In the genomic region with DNA sequence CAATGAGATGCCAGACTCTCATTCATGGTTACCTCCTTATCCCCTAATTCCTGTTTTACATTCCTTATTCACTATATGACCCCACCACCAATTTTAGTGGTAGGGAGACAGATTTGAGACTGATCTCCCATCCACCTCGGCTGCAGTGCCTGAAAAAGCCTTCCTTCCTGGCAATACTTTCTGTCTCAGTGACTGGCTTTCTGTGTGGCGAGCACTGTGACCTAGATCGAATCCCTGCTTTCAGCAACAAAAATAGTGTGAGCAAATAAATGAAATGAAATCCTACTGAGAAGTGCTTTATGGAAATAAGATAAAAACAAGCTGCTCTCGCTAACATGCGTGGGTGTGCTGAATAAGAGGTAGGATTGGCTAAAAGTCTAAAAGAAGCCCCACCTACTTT, we compare ENCODE assay signal across 21 cellular contexts.
DNase-seq lines count a peak whose midpoint lies in the region; ATAC-seq and TF ChIP-seq lines count a peak whose summit lies in the region.
"Had no signal": no experiment of that assay in that cellular context is flagged by ENCODE, and none has a peak within 500 bp of the region (broad histone marks: within the 10 kb centered on the region; RNA-seq: fewer than 3 reads in every experiment).

No MANE protein-coding gene starts in this region.

- no peak overlapping the region for H3K4me3 ChIP-seq in naive thymus-derived CD4-positive, alpha-beta T cell (ENCODE audit: low read length)
- H3K4me3 ChIP-seq: BLaER1 treated with 17β-estradiol and CSF1 and Interleukin-3, amounts not matched to agents 10 nM and 100 nM; MG63; SK-N-MC had no signal

- no peaks in the 10 kb centered on the region for H3K9me3 ChIP-seq in naive thymus-derived CD4-positive, alpha-beta T cell (ENCODE audit: control insufficient read depth in 2 of 3, low read length in 3 of 3)
- H3K9me3 ChIP-seq: BLaER1 treated with 17β-estradiol and CSF1 and Interleukin-3, amounts not matched to agents 10 nM and 100 nM; MG63 had no signal

- peaks cover 17% of the 10 kb centered on the region for H3K4me1 Mint-ChIP-seq in brain
- H3K4me1 Mint-ChIP-seq in nephron progenitor cell, result no peaks in the 10 kb centered on the region
- no peaks in the 10 kb centered on the region for H3K4me1 Mint-ChIP-seq in naive thymus-derived CD4-positive, alpha-beta T cell
- H3K4me1 Mint-ChIP-seq: CD8-positive, alpha-beta memory T cell had no signal

- ATAC-seq in naive thymus-derived CD4-positive, alpha-beta T cell, result no peak
- ATAC-seq: Right ventricle myocardium inferior had no signal

- no peaks in the 10 kb centered on the region for H3K27me3 Mint-ChIP-seq in brain
- H3K27me3 Mint-ChIP-seq in nephron progenitor cell (ENCODE audit: low read depth, poor library complexity), result peaks cover 2% of the 10 kb centered on the region
- no peaks in the 10 kb centered on the region for H3K27me3 Mint-ChIP-seq in naive thymus-derived CD4-positive, alpha-beta T cell
- H3K27me3 Mint-ChIP-seq: CD8-positive, alpha-beta memory T cell had no signal

- DNase-seq in Ammon's horn (ENCODE audit: low spot score) (peak; percentile 16), NAMALWA (ENCODE audit: low spot score) (peak; percentile 14), nephron progenitor cell (no peak), activated T-cell treated with anti-CD3 and anti-CD28 coated beads for 4 hours (no peak), middle frontal gyrus (ENCODE audit: extremely low spot score, low spot score) (no peak), dedifferentiated amniotic fluid mesenchymal stem cell (ENCODE audit: extremely low spot score) (no peak)
- no peak for DNase-seq in naive thymus-derived CD4-positive, alpha-beta T cell
- DNase-seq: CD8-positive, alpha-beta memory T cell; DMS79 treated with DMSO at 0.1 percent for 48 hours; H9; Kasumi-1; MG63; NCI-H1092; NCI-H1436 treated with DMSO at 0.1 percent for 48 hours; NCI-H2029; NCI-H345; NCI-H524 treated with DMSO at 0.1 percent for 48 hours had no signal

- H3K4me1 ChIP-seq in naive thymus-derived CD4-positive, alpha-beta T cell (ENCODE audit: control insufficient read depth in 2 of 2, insufficient read depth in 2 of 2, low read length in 2 of 2), result no peaks in the 10 kb centered on the region
- H3K4me1 ChIP-seq: BLaER1 treated with 17β-estradiol and CSF1 and Interleukin-3, amounts not matched to agents 10 nM and 100 nM had no signal

- no peak overlapping the region for H3K27ac ChIP-seq in naive thymus-derived CD4-positive, alpha-beta T cell (ENCODE audit: low read depth, low read length)
- H3K27ac ChIP-seq: BLaER1 treated with 17β-estradiol and CSF1 and Interleukin-3, amounts not matched to agents 10 nM and 100 nM; SK-N-MC had no signal

- TF ChIP-seq CTCF in brain (conservative IDR thresholded peaks at IDR 0.05) (no peak), nephron progenitor cell (IDR thresholded peaks at IDR 0.05) (no peak)

- no peaks in the 10 kb centered on the region for H3K27me3 ChIP-seq in naive thymus-derived CD4-positive, alpha-beta T cell (ENCODE audit: control insufficient read depth in 2 of 2, insufficient read depth in 2 of 2, low read length in 2 of 2)
- H3K27me3 ChIP-seq: BLaER1 treated with 17β-estradiol and CSF1 and Interleukin-3, amounts not matched to agents 10 nM and 100 nM had no signal

- no peaks in the 10 kb centered on the region for H3K36me3 ChIP-seq in naive thymus-derived CD4-positive, alpha-beta T cell (ENCODE audit: control insufficient read depth in 2 of 3, insufficient read depth in 3 of 3, low read length in 3 of 3)
- H3K36me3 ChIP-seq: BLaER1 treated with 17β-estradiol and CSF1 and Interleukin-3, amounts not matched to agents 10 nM and 100 nM; MG63 had no signal

- H3K27ac Mint-ChIP-seq in brain, result peak overlapping the region in 3 of 5 experiments; percentile 40 to 92 (median 44)
- H3K27ac Mint-ChIP-seq in nephron progenitor cell, result peak overlapping the region; percentile 29
- H3K27ac Mint-ChIP-seq in naive thymus-derived CD4-positive, alpha-beta T cell, result no peak overlapping the region
- H3K27ac Mint-ChIP-seq: CD8-positive, alpha-beta memory T cell had no signal

- H3K36me3 Mint-ChIP-seq in brain (peaks cover 78% of the 10 kb centered on the region), nephron progenitor cell (ENCODE audit: low read depth) (no peaks in the 10 kb centered on the region)
- no peaks in the 10 kb centered on the region for H3K36me3 Mint-ChIP-seq in naive thymus-derived CD4-positive, alpha-beta T cell
- H3K36me3 Mint-ChIP-seq: CD8-positive, alpha-beta memory T cell had no signal

- POLR2A ChIA-PET in naive thymus-derived CD4-positive, alpha-beta T cell (lab: Charles Lee), result no interaction called here

- CTCF ChIA-PET in naive thymus-derived CD4-positive, alpha-beta T cell (lab: Charles Lee), result no interaction called here

- peak overlapping the region in 2 of 5 experiments; percentile 28 to 41 for H3K4me3 Mint-ChIP-seq in brain
- no peak overlapping the region for H3K4me3 Mint-ChIP-seq in nephron progenitor cell
- H3K4me3 Mint-ChIP-seq in naive thymus-derived CD4-positive, alpha-beta T cell, result no peak overlapping the region
- H3K4me3 Mint-ChIP-seq: CD8-positive, alpha-beta memory T cell; H9 had no signal

- H3K9me3 Mint-ChIP-seq in brain, result peaks cover 0 to 8% (median 2%) of the 10 kb centered on the region in 5 experiments
- no peaks in the 10 kb centered on the region for H3K9me3 Mint-ChIP-seq in nephron progenitor cell
- H3K9me3 Mint-ChIP-seq in naive thymus-derived CD4-positive, alpha-beta T cell, result peaks cover 0 to 9% (median 0%) of the 10 kb centered on the region in 11 donors

- intact Hi-C loops in naive thymus-derived CD4-positive, alpha-beta T cell (cut with micrococcal nuclease), result no loop called here

Comparison
In these comparisons a context has a peak if more than half of its experiments do, and no peak if none do; other contexts are left out.
1. DNase-seq: peak in Ammon's horn (single experiment) and NAMALWA (single experiment); none in nephron progenitor cell (single experiment), activated T-cell treated with anti-CD3 and anti-CD28 coated beads for 4 hours (single experiment), naive thymus-derived CD4-positive, alpha-beta T cell (0 of 9), middle frontal gyrus (single experiment) and dedifferentiated amniotic fluid mesenchymal stem cell (single experiment).
2. H3K27ac Mint-ChIP-seq: peak in brain (3 of 5) and nephron progenitor cell (single experiment); none in naive thymus-derived CD4-positive, alpha-beta T cell (0 of 9).